29 cellular contexts compared by ENCODE assay signal in genomic region chr20:1676650-1677049, GRCh38. TPM values are rescaled to one million over a fixed set of nuclear protein-coding genes. Genes with fewer than 3 reads are reported as not detected.
DNase-seq lines count a peak whose midpoint lies in the region; ATAC-seq and TF ChIP-seq lines count a peak whose summit lies in the region.
"Had no signal": no experiment of that assay in that cellular context is flagged by ENCODE, and none has a peak within 500 bp of the region (broad histone marks: within the 10 kb centered on the region; RNA-seq: fewer than 3 reads in every experiment).

No MANE protein-coding gene starts in this region.

- peak overlapping the region; percentile 59 for H3K4me3 Mint-ChIP-seq in activated T-cell treated with anti-CD3 and anti-CD28 coated beads, Interleukin-2, amount 50 U/mL, for 24 hours
- peak overlapping the region; percentile 67 to 71 (median 67) for H3K4me3 Mint-ChIP-seq in T-cell
- peak overlapping the region; percentile 24 for H3K4me3 Mint-ChIP-seq in stimulated activated effector memory CD8-positive, alpha-beta T cell treated with anti-CD3 and anti-CD28 coated beads, Interleukin-12 subunit alpha, Interleukin-12 subunit beta, amount 100 ng/mL, for 72 hours

- TF ChIP-seq CTCF in coronary artery (IDR thresholded peaks at IDR 0.05): no peak

- no peak overlapping the region for H3K4me3 ChIP-seq in coronary artery
- H3K4me3 ChIP-seq: breast epithelium, gastrocnemius medialis, thyroid gland, vagina had no signal

- CTCF ChIA-PET in T-cell (lab: Charles Lee): interaction anchor here in 1 of 2 donors (1.4 kb wide), 1 partner anchor 57 kb away, joined by 3 read pairs; no protein-coding TSS in a partner anchor

- ATAC-seq in T-cell (replicated peaks in 1 of 4): no peak
- peak; percentile 48 to 57 for ATAC-seq in activated naive CD4-positive, alpha-beta T cell treated with anti-CD3 and anti-CD28 coated beads, Interleukin-2, amount 50 U/mL, for 72 hours
- ATAC-seq in stimulated activated effector memory CD8-positive, alpha-beta T cell treated with anti-CD3 and anti-CD28 coated beads, Interleukin-12 subunit alpha, Interleukin-12 subunit beta, amount 100 ng/mL, for 72 hours: no peak
- ATAC-seq: gastrocnemius medialis, HepG2 had no signal

- H3K27ac Mint-ChIP-seq in activated T-cell treated with anti-CD3 and anti-CD28 coated beads, Interleukin-2, amount 50 U/mL, for 24 hours: peak overlapping the region; percentile 87
- H3K27ac Mint-ChIP-seq in T-cell: peak overlapping the region; percentile 90 to 98
- peak overlapping the region; percentile 73 to 95 for H3K27ac Mint-ChIP-seq in activated naive CD4-positive, alpha-beta T cell treated with anti-CD3 and anti-CD28 coated beads, Interleukin-2, amount 50 U/mL, for 72 hours
- no peak overlapping the region for H3K27ac Mint-ChIP-seq in stimulated activated effector memory CD8-positive, alpha-beta T cell treated with anti-CD3 and anti-CD28 coated beads, Interleukin-12 subunit alpha, Interleukin-12 subunit beta, amount 100 ng/mL, for 72 hours

- H3K36me3 Mint-ChIP-seq in activated T-cell treated with anti-CD3 and anti-CD28 coated beads, Interleukin-2, amount 50 U/mL, for 24 hours (ENCODE audit: low read depth): peaks cover 55% of the 10 kb centered on the region
- peaks cover 16% of the 10 kb centered on the region for H3K36me3 Mint-ChIP-seq in T-cell
- peaks cover 28 to 56% of the 10 kb centered on the region in 2 donors for H3K36me3 Mint-ChIP-seq in activated naive CD4-positive, alpha-beta T cell treated with anti-CD3 and anti-CD28 coated beads, Interleukin-2, amount 50 U/mL, for 72 hours
- no peaks in the 10 kb centered on the region for H3K36me3 Mint-ChIP-seq in stimulated activated effector memory CD8-positive, alpha-beta T cell treated with anti-CD3 and anti-CD28 coated beads, Interleukin-12 subunit alpha, Interleukin-12 subunit beta, amount 100 ng/mL, for 72 hours

- H3K4me1 Mint-ChIP-seq in activated T-cell treated with anti-CD3 and anti-CD28 coated beads, Interleukin-2, amount 50 U/mL, for 24 hours (ENCODE audit: low read depth): peaks cover 95% of the 10 kb centered on the region
- H3K4me1 Mint-ChIP-seq in T-cell: peaks cover 91 to 94% (median 93%) of the 10 kb centered on the region in 3 donors
- peaks cover 59% of the 10 kb centered on the region for H3K4me1 Mint-ChIP-seq in stimulated activated effector memory CD8-positive, alpha-beta T cell treated with anti-CD3 and anti-CD28 coated beads, Interleukin-12 subunit alpha, Interleukin-12 subunit beta, amount 100 ng/mL, for 72 hours

- POLR2A ChIA-PET in T-cell (lab: Charles Lee): interaction anchor here in 1 of 2 donors (0.6 kb wide), 1 partner anchor 47 kb away, joined by 3 read pairs; no protein-coding TSS in a partner anchor

- H3K27me3 Mint-ChIP-seq in activated T-cell treated with anti-CD3 and anti-CD28 coated beads, Interleukin-2, amount 50 U/mL, for 24 hours: no peaks in the 10 kb centered on the region
- no peaks in the 10 kb centered on the region for H3K27me3 Mint-ChIP-seq in T-cell

- H3K9me3 Mint-ChIP-seq in activated T-cell treated with anti-CD3 and anti-CD28 coated beads, Interleukin-2, amount 50 U/mL, for 24 hours: peaks cover 3% of the 10 kb centered on the region
- peaks cover 0 to 1% (median 0%) of the 10 kb centered on the region in 3 donors for H3K9me3 Mint-ChIP-seq in T-cell
- H3K9me3 Mint-ChIP-seq in activated naive CD4-positive, alpha-beta T cell treated with anti-CD3 and anti-CD28 coated beads, Interleukin-2, amount 50 U/mL, for 72 hours: peaks cover 7 to 12% of the 10 kb centered on the region in 2 donors
- H3K9me3 Mint-ChIP-seq in stimulated activated effector memory CD8-positive, alpha-beta T cell treated with anti-CD3 and anti-CD28 coated beads, Interleukin-12 subunit alpha, Interleukin-12 subunit beta, amount 100 ng/mL, for 72 hours: no peaks in the 10 kb centered on the region

- no peak overlapping the region for H3K27ac ChIP-seq in substantia nigra (ENCODE audit: low read depth, low read length, poor library complexity, severe bottlenecking)
- H3K27ac ChIP-seq in coronary artery: no peak overlapping the region
- H3K27ac ChIP-seq: breast epithelium, gastrocnemius medialis, thyroid gland, vagina had no signal

- DNase-seq in activated T-cell treated with anti-CD3 and anti-CD28 coated beads, Interleukin-2, amount 50 U/mL, for 24 hours: no peak
- DNase-seq in activated T-cell treated with anti-CD3 and anti-CD28 coated beads for 4 hours: no peak
- DNase-seq in T-cell: no peak
- DNase-seq in activated naive CD4-positive, alpha-beta T cell treated with anti-CD3 and anti-CD28 coated beads, Interleukin-2, amount 50 U/mL, for 72 hours (ENCODE audit: low spot score in 2 of 2): no peak
- no peak for DNase-seq in stimulated activated effector memory CD8-positive, alpha-beta T cell treated with anti-CD3 and anti-CD28 coated beads, Interleukin-12 subunit alpha, Interleukin-12 subunit beta, amount 100 ng/mL, for 72 hours (ENCODE audit: low spot score in 2 of 2)
- no peak for DNase-seq in substantia nigra (lab: John Stamatoyannopoulos, UW)
- no peak for DNase-seq in coronary artery (ENCODE audit: low spot score)
- DNase-seq: activated CD4-positive, alpha-beta T cell treated with anti-CD3 and anti-CD28 coated beads for 1 hour; activated gamma-delta T cell; anterior cingulate cortex; BE2C; Caco-2; DMS53; gastrocnemius medialis; H7; Karpas-422; kidney; NCI-H2081; NCI-H2227 treated with DMSO at 0.1 percent for 48 hours; NCI-H526; small intestine; stimulated activated naive CD4-positive, alpha-beta T cell treated with Interleukin-2 at 50 U/mL for 16 hours; thyroid gland had no signal

RNA-seq across cellular contexts. Expression of gene SIRPG, which starts 19.1 kb away (rescaled TPM):
- 10 to 100 TPM; 25.4 to 59.5 (median 28.6) TPM for total RNA-seq in T-cell
- total RNA-seq in activated naive CD4-positive, alpha-beta T cell treated with anti-CD3 and anti-CD28 coated beads, Interleukin-2, amount 50 U/mL, for 72 hours: 10 to 100 TPM; 46.9 to 67.8 TPM
- total RNA-seq: breast epithelium, Caco-2, endothelial cell of umbilical vein, fibroblast of lung, gastrocnemius medialis, H7, HepG2, mesenteric fat pad, thyroid gland, vagina had no signal

RNA-seq across cellular contexts. Expression of gene SIRPB1, which starts 56.8 kb away (rescaled TPM):
- total RNA-seq in T-cell: 1 to 10 TPM in 4 of 5 donors, under 1 TPM in 1; 0.62 to 6.2 (median 3.1) TPM
- total RNA-seq in activated naive CD4-positive, alpha-beta T cell treated with anti-CD3 and anti-CD28 coated beads, Interleukin-2, amount 50 U/mL, for 72 hours: 1 to 10 TPM in 1 of 2 donors, under 1 TPM in 1; 0.99 to 1.9 TPM
- total RNA-seq: Caco-2, H7 had no signal

Comparison
In these comparisons a context has a peak if more than half of its experiments do, and no peak if none do; other contexts are left out.
1. ATAC-seq: peak in activated naive CD4-positive, alpha-beta T cell treated with anti-CD3 and anti-CD28 coated beads, Interleukin-2, amount 50 U/mL, for 72 hours (2 of 2); none in T-cell (0 of 4) and stimulated activated effector memory CD8-positive, alpha-beta T cell treated with anti-CD3 and anti-CD28 coated beads, Interleukin-12 subunit alpha, Interleukin-12 subunit beta, amount 100 ng/mL, for 72 hours (single experiment).
2. Peak in every context shown above with its lines, with median percentiles within 50 percentile points of each other: H3K4me3 Mint-ChIP-seq.